Comparison of ENCODE assay signal across 11 cellular contexts in genomic region chr10:79182763-79183467, GRCh38.
DNase-seq lines count a peak whose midpoint lies in the region; ATAC-seq, FAIRE-seq and TF ChIP-seq lines count a peak whose summit lies in the region.
"Had no signal": no experiment of that assay in that cellular context is flagged by ENCODE, and none has a peak within 500 bp of the region (broad histone marks: within the 10 kb centered on the region; RNA-seq: fewer than 3 reads in every experiment).

No MANE protein-coding gene starts in this region.

- H3K27me3 ChIP-seq in neural cell (ENCODE audit: insufficient read depth, low read depth, low read length), result no peaks in the 10 kb centered on the region

- no peak for FAIRE-seq in GM12891 (lab: Jason Lieb, UNC)

- DNase-seq in Right ventricle myocardium inferior (ENCODE audit: missing footprints) (peak; percentile 51), cardiac septum (ENCODE audit: low spot score) (no peak), fibroblast of villous mesenchyme (ENCODE audit: low read depth) (peak; percentile 63), GM12891 (ENCODE audit: insufficient read length, low spot score) (no peak), NCI-H1048 (lab: John Stamatoyannopoulos, UW) (no peak)
- DNase-seq: activated CD4-positive, CD25-positive, alpha-beta regulatory T cell treated with anti-CD3 and anti-CD28 coated beads, Interleukin-2, amount 50 U/mL, for 72 hours; NCI-H187 treated with DMSO at 0.1 percent for 48 hours; SHP77 treated with DMSO at 0.1 percent for 48 hours had no signal

- no peak overlapping the region for H2AFZ ChIP-seq in neural cell (ENCODE audit: low read depth, low read length)

- no peak overlapping the region for H3K9ac ChIP-seq in neural cell (ENCODE audit: low read length)

- H3K9me2 ChIP-seq in neural cell (ENCODE audit: insufficient read depth, low read length), result no peaks in the 10 kb centered on the region

- no peak for TF ChIP-seq RAD21 in neural cell (conservative IDR thresholded peaks at IDR 0.05)

- H3K4me2 ChIP-seq in neural cell (ENCODE audit: low read length), result no peak overlapping the region

- H3K9me3 ChIP-seq in neural cell (ENCODE audit: low read length), result no peaks in the 10 kb centered on the region

- H3K36me3 ChIP-seq in neural cell (ENCODE audit: insufficient read depth, low read length), result no peaks in the 10 kb centered on the region

- intact Hi-C loops in Right ventricle myocardium inferior (cut with DNase I) (no loop called here), cardiac septum (cut with DNase I) (no loop called here)

- TF ChIP-seq CTCF in fibroblast of villous mesenchyme (IDR thresholded peaks at IDR 0.05; ENCODE audit: insufficient read depth, low read depth, low read length) (no peak), neural cell (IDR thresholded peaks at IDR 0.05; ENCODE audit: poor library complexity, severe bottlenecking) (no peak)

- H3K4me3 ChIP-seq in fibroblast of villous mesenchyme (ENCODE audit: low read depth, low read length) (no peak overlapping the region), neural cell (ENCODE audit: low read length) (no peak overlapping the region)

- no peak for TF ChIP-seq EP300 in neural cell (conservative IDR thresholded peaks at IDR 0.05; ENCODE audit: poor library complexity, severe bottlenecking)

- ATAC-seq in Right ventricle myocardium inferior, result peak; percentile 16
- ATAC-seq in GM18517 (IDR thresholded peaks at IDR 0.05; ENCODE audit: unreplicated experiment), result no peak
- ATAC-seq in HG03097 (IDR thresholded peaks at IDR 0.05; ENCODE audit: low FRiP score, unreplicated experiment), result no peak

- TF ChIP-seq POLR2A in GM12891 (IDR thresholded peaks at IDR 0.05; ENCODE audit: low read depth, low read length), result no peak

- peak overlapping the region; percentile 34 for H3K27ac ChIP-seq in neural cell (ENCODE audit: low read length)

- no peaks in the 10 kb centered on the region for H4K20me1 ChIP-seq in neural cell (ENCODE audit: insufficient read depth)

- peaks cover 14% of the 10 kb centered on the region for H3K79me2 ChIP-seq in neural cell (replicated peaks; ENCODE audit: insufficient read depth, low read length)

- H3F3A ChIP-seq in neural cell (ENCODE audit: insufficient read depth, low read length, poor library complexity, severe bottlenecking), result no peaks in the 10 kb centered on the region

TF ChIP-seq in neural cell, 6 proteins besides CTCF, POLR2A, EP300 and RAD21:
- TF ChIP-seq EZH2 (IDR thresholded peaks at IDR 0.05; ENCODE audit: borderline replicate concordance, insufficient read depth, low read length, poor library complexity, severe bottlenecking) (no peak), TAF1 (IDR thresholded peaks at IDR 0.05; ENCODE audit: low read depth) (no peak), POLR2AphosphoS5 (IDR thresholded peaks at IDR 0.05) (no peak), SMC3 (conservative IDR thresholded peaks at IDR 0.05; ENCODE audit: poor library complexity) (no peak), MXI1 (conservative IDR thresholded peaks at IDR 0.05; ENCODE audit: poor library complexity, severe bottlenecking) (no peak), REST (IDR thresholded peaks at IDR 0.05; ENCODE audit: borderline replicate concordance) (no peak)

TF ChIP-seq in GM12891, 5 proteins besides CTCF, POLR2A, EP300 and RAD21:
- TF ChIP-seq SPI1 (IDR thresholded peaks at IDR 0.05; ENCODE audit: low read depth, low read length), result no peak
- TF ChIP-seq POLR2AphosphoS5 (IDR thresholded peaks at IDR 0.05; ENCODE audit: low read depth, low read length), result no peak
- TF ChIP-seq PAX5 (IDR thresholded peaks at IDR 0.05; ENCODE audit: insufficient read depth, low read length, severe bottlenecking), result no peak
TF ChIP-seq in GM12891: peak in this region for 0.

Comparison
In these comparisons a context has a peak if more than half of its experiments do, and no peak if none do; other contexts are left out.
1. DNase-seq: peak in Right ventricle myocardium inferior (single experiment) and fibroblast of villous mesenchyme (single experiment); none in cardiac septum (single experiment), GM12891 (single experiment) and NCI-H1048 (single experiment).